ENCODE assay signal across 8 cellular contexts in genomic region chr17:7716901-7717755, GRCh38. TPM values are rescaled to one million over a fixed set of nuclear protein-coding genes. Genes with fewer than 3 reads are reported as not detected.
DNase-seq lines count a peak whose midpoint lies in the region; ATAC-seq and TF ChIP-seq lines count a peak whose summit lies in the region.

DNAH2 (plus strand) TSS chr17:7717744; CDS start chr17:7719735, 1,991 bp downstream.

- H3K4me3 Mint-ChIP-seq in CD14-positive monocyte: peak within 1 kb of the TSS; percentile 68 to 87
- H3K4me3 Mint-ChIP-seq in naive thymus-derived CD8-positive, alpha-beta T cell: peak within 1 kb of the TSS; percentile 62 to 85 (median 79)

- H3K27ac ChIP-seq in HEK293 (ENCODE audit: extremely low read depth, low read depth, low read length): peak within 1 kb of the TSS; percentile 38; the same call in 1 of the 2 replicates
- H3K27ac ChIP-seq in testis: no peak within 1 kb of the TSS

- TF ChIP-seq POLR2A in testis (IDR thresholded peaks at IDR 0.05): no peak

- H3K9me3 ChIP-seq in HEK293 (ENCODE audit: control insufficient read depth, insufficient read depth, low read depth, low read length) (no peaks in the 10 kb centered on the region), testis (no peaks in the 10 kb centered on the region)

- peaks cover 0 to 2% of the 10 kb centered on the region in 2 donors for H3K36me3 Mint-ChIP-seq in CD14-positive monocyte
- H3K36me3 Mint-ChIP-seq in naive thymus-derived CD8-positive, alpha-beta T cell: no peaks in the 10 kb centered on the region

- H3K4me3 ChIP-seq in HEK293 (ENCODE audit: low read depth, low read length) (peak within 1 kb of the TSS; percentile 54), fibroblast of villous mesenchyme (ENCODE audit: low read depth, low read length) (peak within 1 kb of the TSS; percentile 76), testis (peak within 1 kb of the TSS; percentile 49 to 71)

- peak; percentile 24 for TF ChIP-seq CTCF in CD14-positive monocyte (IDR thresholded peaks at IDR 0.05)
- peak; percentile 96 for TF ChIP-seq CTCF in HEK293 (tag by site-specific recombination; IDR thresholded peaks at IDR 0.05)
- TF ChIP-seq CTCF in fibroblast of villous mesenchyme (IDR thresholded peaks at IDR 0.05; ENCODE audit: insufficient read depth, low read depth, low read length): peak; percentile 57
- TF ChIP-seq CTCF in testis (IDR thresholded peaks at IDR 0.05): peak in 2 of 3 experiments; percentile 21 to 35

- peaks cover 55 to 90% (median 57%) of the 10 kb centered on the region in 3 donors for H3K27me3 Mint-ChIP-seq in CD14-positive monocyte (ENCODE audit: low read depth in 3 of 3)
- H3K27me3 Mint-ChIP-seq in naive thymus-derived CD8-positive, alpha-beta T cell: peaks cover 37 to 95% (median 62%) of the 10 kb centered on the region in 5 donors

- H3K4me1 ChIP-seq in HEK293 (ENCODE audit: control insufficient read depth, insufficient read depth, low read length): peaks cover 9% of the 10 kb centered on the region
- H3K4me1 ChIP-seq in testis: peaks cover 12% of the 10 kb centered on the region

- POLR2A ChIA-PET in HEK293 (lab: Yijun Ruan, JAX): interaction anchor here (0.6 to 3.2 kb wide), 13 partner anchors 10 to 1732 kb away, joined by 3 to 51 read pairs (median 6); partner anchors contain the start of genes EFNB3, MPDU1, NAA38 and SAT2
- POLR2A ChIA-PET in naive thymus-derived CD8-positive, alpha-beta T cell (lab: Charles Lee): no interaction called here

- no peak within 1 kb of the TSS for H3K27ac Mint-ChIP-seq in CD14-positive monocyte
- H3K27ac Mint-ChIP-seq in naive thymus-derived CD8-positive, alpha-beta T cell: peak within 1 kb of the TSS in 1 of 10 donors; percentile 20

- peaks cover 0 to 2% (median 0%) of the 10 kb centered on the region in 7 donors for H3K9me3 Mint-ChIP-seq in CD14-positive monocyte
- H3K9me3 Mint-ChIP-seq in naive thymus-derived CD8-positive, alpha-beta T cell: peaks cover 0 to 2% (median 0%) of the 10 kb centered on the region in 9 donors

- intact Hi-C loops in CD14-positive monocyte (cut with micrococcal nuclease) (no loop called here), testis (cut with DNase I; ENCODE audit: low total_unique reads) (no loop called here)

- ATAC-seq in naive thymus-derived CD8-positive, alpha-beta T cell: peak; percentile 62 to 76
- no peak for ATAC-seq in HG03039 (IDR thresholded peaks at IDR 0.05; ENCODE audit: unreplicated experiment)

- 1% methylated on average over 26 to 63 of the region's 64 CpGs for WGBS in testis, 2 donors

- peaks cover 20% of the 10 kb centered on the region for H3K4me1 Mint-ChIP-seq in CD14-positive monocyte
- peaks cover 14 to 41% (median 21%) of the 10 kb centered on the region in 4 donors for H3K4me1 Mint-ChIP-seq in naive thymus-derived CD8-positive, alpha-beta T cell

- CTCF ChIA-PET in HEK293 (lab: Yijun Ruan, JAX): interaction anchor here (0.6 to 2.5 kb wide), 14 partner anchors 12 to 366 kb away, joined by 3 to 49 read pairs (median 4); partner anchors contain the start of genes EFNB3, NAA38, SAT2 and TP53

- no peaks in the 10 kb centered on the region for H3K27me3 ChIP-seq in testis

- no peaks in the 10 kb centered on the region for H3K36me3 ChIP-seq in HEK293 (ENCODE audit: control insufficient read depth in 2 of 2, insufficient read depth in 1 of 2, low read length in 2 of 2)
- H3K36me3 ChIP-seq in testis (ENCODE audit: low read depth, missing control alignments): no peaks in the 10 kb centered on the region

- DNase-seq in CD14-positive monocyte (ENCODE audit: low spot score): no peak
- DNase-seq in NCI-H526 treated with DMSO at 0.1 percent for 48 hours (lab: John Stamatoyannopoulos, UW): peak; percentile 76
- peak; percentile 7 for DNase-seq in activated effector memory CD4-positive, alpha-beta T cell treated with Interleukin-2 at 50 U/mL for 16 hours
- DNase-seq in fibroblast of villous mesenchyme (ENCODE audit: low read depth): peak; percentile 94
- peak in 4 of 10 donors; percentile 14 to 28 (median 25) for DNase-seq in naive thymus-derived CD8-positive, alpha-beta T cell
- peak; percentile 82 for DNase-seq in testis

TF ChIP-seq in HEK293, 187 proteins besides CTCF, POLR2A, EP300 and RAD21 (continues in another document):
- TF ChIP-seq ZNF223 (tag by site-specific recombination; IDR thresholded peaks at IDR 0.05) (0 out of 2 replicates have a peak, but pooled peaks have one; percentile 56), ZNF791 (tag by site-specific recombination; IDR thresholded peaks at IDR 0.05) (no peak), HIC1 (tag by site-specific recombination; IDR thresholded peaks at IDR 0.05) (0 out of 2 replicates have a peak, but pooled peaks have one; percentile 26), ZNF324 (tag by site-specific recombination; IDR thresholded peaks at IDR 0.05) (peak; percentile 99), ZNF112 (tag by site-specific recombination; IDR thresholded peaks at IDR 0.05) (no peak), ZNF561 (tag by site-specific recombination; IDR thresholded peaks at IDR 0.05; ENCODE audit: borderline replicate concordance) (peak; percentile 99), ZSCAN18 (tag by site-specific recombination; IDR thresholded peaks at IDR 0.05) (peak; percentile 93), ZNF426 (tag by site-specific recombination; IDR thresholded peaks at IDR 0.05) (no peak), ZXDB (tag by site-specific recombination; IDR thresholded peaks at IDR 0.05) (no peak; the same call in none of the 2 replicates), GFI1B (tag by site-specific recombination; IDR thresholded peaks at IDR 0.05) (peak; percentile 57; the same call in 1 of the 2 replicates), ZNF585B (tag by site-specific recombination; IDR thresholded peaks at IDR 0.05) (0 out of 2 replicates have a peak, but pooled peaks have one; percentile 7), ZNF2 (tag by site-specific recombination; IDR thresholded peaks at IDR 0.05) (peak; percentile 97)

RNA-seq across cellular contexts. Expression of gene DNAH2, which starts in this region (rescaled TPM):
- under 1 TPM in 1 of 2 donors, not detected in 1; 0.15 TPM for polyA plus RNA-seq in CD14-positive monocyte
- total RNA-seq in fibroblast of villous mesenchyme: under 0.01 and 0.43 TPM in 2 replicates
- not detected for total RNA-seq in naive thymus-derived CD8-positive, alpha-beta T cell
- polyA plus RNA-seq in naive thymus-derived CD8-positive, alpha-beta T cell: not detected
- total RNA-seq in testis: 10 to 100 TPM; 11.7 to 22.7 TPM
- polyA plus RNA-seq in testis (ENCODE audit: insufficient read depth, low read depth, low replicate concordance): 24.9 TPM

Comparison
In these comparisons a context has a peak if more than half of its experiments do, and no peak if none do; other contexts are left out.
1. RNA of gene DNAH2 (polyA plus RNA-seq): 24.9 TPM in testis (single experiment); 0.15 TPM in CD14-positive monocyte and not detected in naive thymus-derived CD8-positive, alpha-beta T cell; every median in the first group is over 10 times any median in the second.
2. Peak in DNase-seq and H3K4me3 ChIP-seq in fibroblast of villous mesenchyme; RNA of the gene not detected or under 1 TPM.
3. Peak in ATAC-seq in naive thymus-derived CD8-positive, alpha-beta T cell; RNA of the gene not detected or under 1 TPM.
4. CTCF ChIP-seq: peak in every context shown above with its lines; median percentile 96 in HEK293; 57 in fibroblast of villous mesenchyme; 28 in testis; 24 in CD14-positive monocyte.
5. Peak in every context shown above with its lines, with median percentiles within 50 percentile points of each other: H3K4me3 ChIP-seq.